ENCODE assay signal across 8 cellular contexts in genomic region chr2:219245899-219246230, GRCh38. TPM values are rescaled to one million over a fixed set of nuclear protein-coding genes. Genes with fewer than 3 reads are reported as not detected.
DNase-seq lines count a peak whose midpoint lies in the region; ATAC-seq, FAIRE-seq and TF ChIP-seq lines count a peak whose summit lies in the region.

No MANE protein-coding gene starts in this region.

- H3K4me1 Mint-ChIP-seq in activated naive CD4-positive, alpha-beta T cell treated with anti-CD3 and anti-CD28 coated beads, Interleukin-2, amount 10 ng/mL, durations not matched to agents 7 days and 5 days = peaks cover 79% of the 10 kb centered on the region
- H3K4me1 Mint-ChIP-seq in astrocyte (ENCODE audit: low read depth, unreplicated experiment) = peaks cover 22% of the 10 kb centered on the region

- peaks cover 49% of the 10 kb centered on the region for H3K36me3 Mint-ChIP-seq in activated naive CD4-positive, alpha-beta T cell treated with anti-CD3 and anti-CD28 coated beads, Interleukin-2, amount 10 ng/mL, durations not matched to agents 7 days and 5 days
- peaks cover 6% of the 10 kb centered on the region for H3K36me3 Mint-ChIP-seq in astrocyte (ENCODE audit: low read depth, unreplicated experiment)

- H3K9ac ChIP-seq in astrocyte (ENCODE audit: low read length) = peak overlapping the region; percentile 97

- intact Hi-C loops in lower leg skin (cut with DNase I; ENCODE audit: low total_unique reads) = no loop called here

- no peaks in the 10 kb centered on the region for H3K27me3 Mint-ChIP-seq in activated naive CD4-positive, alpha-beta T cell treated with anti-CD3 and anti-CD28 coated beads, Interleukin-2, amount 10 ng/mL, durations not matched to agents 7 days and 5 days
- H3K27me3 Mint-ChIP-seq in astrocyte (ENCODE audit: low read depth, unreplicated experiment) = no peaks in the 10 kb centered on the region

- H3K27me3 ChIP-seq in astrocyte (ENCODE audit: insufficient read depth, low read length) = no peaks in the 10 kb centered on the region
- no peaks in the 10 kb centered on the region for H3K27me3 ChIP-seq in tibial nerve

- H4K20me1 ChIP-seq in astrocyte (ENCODE audit: insufficient read depth, low read length) = peaks cover 4% of the 10 kb centered on the region

- no peaks in the 10 kb centered on the region for H3K36me3 ChIP-seq in astrocyte (ENCODE audit: insufficient read depth, low read length)
- H3K36me3 ChIP-seq in tibial nerve = peaks cover 0 to 33% (median 0%) of the 10 kb centered on the region in 3 donors

- peak overlapping the region; percentile 100 for H3K4me2 ChIP-seq in astrocyte (ENCODE audit: low read length)

- TF ChIP-seq CTCF in astrocyte (IDR thresholded peaks at IDR 0.05; ENCODE audit: insufficient read depth, low read depth, low read length) (no peak), lower leg skin (IDR thresholded peaks at IDR 0.05) (no peak), tibial nerve (IDR thresholded peaks at IDR 0.05) (no peak)

- H3K9me3 ChIP-seq in astrocyte (ENCODE audit: insufficient read depth, low read depth, low read length) (no peaks in the 10 kb centered on the region), tibial nerve (no peaks in the 10 kb centered on the region)

- no peaks in the 10 kb centered on the region for H3K9me3 Mint-ChIP-seq in activated naive CD4-positive, alpha-beta T cell treated with anti-CD3 and anti-CD28 coated beads, Interleukin-2, amount 10 ng/mL, durations not matched to agents 7 days and 5 days
- H3K9me3 Mint-ChIP-seq in astrocyte (ENCODE audit: unreplicated experiment) = no peaks in the 10 kb centered on the region

- peak overlapping the region; percentile 95 for H3K27ac Mint-ChIP-seq in activated naive CD4-positive, alpha-beta T cell treated with anti-CD3 and anti-CD28 coated beads, Interleukin-2, amount 10 ng/mL, durations not matched to agents 7 days and 5 days
- H3K27ac Mint-ChIP-seq in astrocyte (ENCODE audit: unreplicated experiment) = peak overlapping the region; percentile 99

- H3K27ac ChIP-seq in astrocyte (ENCODE audit: low read depth, low read length) (peak overlapping the region; percentile 95), tibial nerve (peak overlapping the region; percentile 93 to 97 (median 94))

- no peak for ATAC-seq in GM19452 (IDR thresholded peaks at IDR 0.05; ENCODE audit: unreplicated experiment)

- DNase-seq in activated naive CD4-positive, alpha-beta T cell treated with anti-CD3 and anti-CD28 coated beads, Interleukin-2, amount 10 ng/mL, durations not matched to agents 7 days and 5 days = no peak
- DNase-seq in activated naive CD4-positive, alpha-beta T cell (lab: John Stamatoyannopoulos, UW) = no peak
- DNase-seq in astrocyte (ENCODE audit: low read depth) = no peak
- DNase-seq in lower leg skin (ENCODE audit: low spot score in 2 of 2) = no peak
- DNase-seq in tibial nerve (ENCODE audit: low spot score in 2 of 2) = no peak
- no peak for DNase-seq in dermis blood vessel endothelial cell
- DNase-seq in NCI-H524 treated with DMSO at 0.1 percent for 48 hours (lab: John Stamatoyannopoulos, UW) = no peak

- WGBS in lower leg skin, 2 donors = 10 to 20% methylated on average over 10 of the region's 10 CpGs
- 15 to 16% methylated on average over 9 to 10 of the region's 10 CpGs for WGBS in tibial nerve, 2 donors

- no peak for TF ChIP-seq EP300 in tibial nerve (IDR thresholded peaks at IDR 0.05)

- H3K4me3 Mint-ChIP-seq in activated naive CD4-positive, alpha-beta T cell treated with anti-CD3 and anti-CD28 coated beads, Interleukin-2, amount 10 ng/mL, durations not matched to agents 7 days and 5 days = peak overlapping the region; percentile 92
- H3K4me3 Mint-ChIP-seq in astrocyte (ENCODE audit: unreplicated experiment) = peak overlapping the region; percentile 96

- H3K4me1 ChIP-seq in astrocyte (ENCODE audit: insufficient read depth, low read length) = peaks cover 29% of the 10 kb centered on the region
- peaks cover 0 to 49% (median 30%) of the 10 kb centered on the region in 4 donors for H3K4me1 ChIP-seq in tibial nerve

- CTCF ChIA-PET in activated naive CD4-positive, alpha-beta T cell treated with anti-CD3 and anti-CD28 coated beads, Interleukin-2, amount 10 ng/mL, durations not matched to agents 7 days and 5 days (lab: Charles Lee) = interaction anchor here (1.8 to 2.8 kb wide), 3 partner anchors 40 to 74 kb away, joined by 4 to 20 read pairs (median 6); partner anchors contain the start of gene ZFAND2B

- peaks cover 29% of the 10 kb centered on the region for H3K79me2 ChIP-seq in astrocyte (ENCODE audit: insufficient read depth, low read length)

- peak overlapping the region; percentile 94 for H3K4me3 ChIP-seq in astrocyte (ENCODE audit: insufficient read depth, low read depth, low read length)
- peak overlapping the region; percentile 79 for H3K4me3 ChIP-seq in lower leg skin (ENCODE audit: low read depth, poor library complexity, severe bottlenecking)
- peak overlapping the region; percentile 76 to 94 (median 80) for H3K4me3 ChIP-seq in tibial nerve

- peak overlapping the region; percentile 83 for H2AFZ ChIP-seq in astrocyte (ENCODE audit: low read depth, low read length)

- FAIRE-seq in astrocyte (lab: Jason Lieb, UNC) = no peak

- TF ChIP-seq POLR2A in lower leg skin (IDR thresholded peaks at IDR 0.05) (no peak), tibial nerve (IDR thresholded peaks at IDR 0.05) (no peak)

RNA-seq across cellular contexts. Expression of gene STK16, which starts 0.6 kb away (rescaled TPM):
- 19.1 and 20.6 TPM in 2 replicates for total RNA-seq in astrocyte
- total RNA-seq in lower leg skin = 10 to 100 TPM; 12.9 to 26.4 (median 13.8) TPM
- total RNA-seq in tibial nerve = 10 to 100 TPM in 3 of 4 donors, 1 to 10 TPM in 1; 9.6 to 17.7 (median 15.3) TPM
- 24.3 and 24.7 TPM in 2 replicates for total RNA-seq in dermis blood vessel endothelial cell

RNA-seq across cellular contexts. Expression of gene GLB1L, which starts 0.6 kb away (rescaled TPM):
- total RNA-seq in astrocyte (2.7 and 4.6 TPM in 2 replicates), lower leg skin (1 to 10 TPM; 1.6 to 7.7 (median 3.9) TPM), tibial nerve (10 to 100 TPM in 2 of 4 donors, 1 to 10 TPM in 2; 6.7 to 13.1 (median 9.6) TPM), dermis blood vessel endothelial cell (5.7 and 6.5 TPM in 2 replicates)

RNA-seq across cellular contexts. Expression of gene TUBA4B, which starts 7.2 kb away (rescaled TPM):
- total RNA-seq in astrocyte (not detected in 2 replicates), lower leg skin (not detected), tibial nerve (not detected), dermis blood vessel endothelial cell (0.09 TPM in 1 of 2 replicates, not detected in the other)

RNA-seq across cellular contexts. Expression of gene TUBA4A, which starts 7.9 kb away (rescaled TPM):
- total RNA-seq in astrocyte = 18.0 and 19.7 TPM in 2 replicates
- 100 to 1,000 TPM; 181 to 522 (median 240) TPM for total RNA-seq in lower leg skin
- total RNA-seq in tibial nerve = 10 to 100 TPM in 1 of 4 donors, 1 to 10 TPM in 3; 8.0 to 24.6 (median 9.4) TPM
- 19.9 and 23.0 TPM in 2 replicates for total RNA-seq in dermis blood vessel endothelial cell

RNA-seq across cellular contexts. Expression of gene ANKZF1, which starts 16.3 kb away (rescaled TPM):
- total RNA-seq in astrocyte (41.6 and 43.8 TPM in 2 replicates), lower leg skin (10 to 100 TPM; 45.9 to 97.6 (median 52.5) TPM), tibial nerve (100 to 1,000 TPM in 2 of 4 donors, 10 to 100 TPM in 2; 84.5 to 106 (median 97.6) TPM), dermis blood vessel endothelial cell (17.7 and 29.6 TPM in 2 replicates)
